12 cellular contexts compared by ENCODE assay signal in genomic region chr9:88742483-88742882, GRCh38.
DNase-seq lines count a peak whose midpoint lies in the region; ATAC-seq and TF ChIP-seq lines count a peak whose summit lies in the region.
"Had no signal": no experiment of that assay in that cellular context is flagged by ENCODE, and none has a peak within 500 bp of the region (broad histone marks: within the 10 kb centered on the region; RNA-seq: fewer than 3 reads in every experiment).

No MANE protein-coding gene starts in this region.

- H4K20me1 ChIP-seq in fibroblast of lung (ENCODE audit: control insufficient read depth, extremely low read depth, insufficient read depth, low read length) (no peaks in the 10 kb centered on the region), osteoblast (ENCODE audit: insufficient read depth, low read length) (no peaks in the 10 kb centered on the region)

- H3K27me3 ChIP-seq in fibroblast of lung (ENCODE audit: control insufficient read depth, insufficient read depth, low read length) (no peaks in the 10 kb centered on the region), osteoblast (ENCODE audit: insufficient read depth, low read length) (no peaks in the 10 kb centered on the region)

- H3K9me3 ChIP-seq in fibroblast of lung (ENCODE audit: control insufficient read depth, insufficient read depth, low read depth, low read length) = no peaks in the 10 kb centered on the region
- no peaks in the 10 kb centered on the region for H3K9me3 ChIP-seq in osteoblast (ENCODE audit: low read depth, low read length)
- no peaks in the 10 kb centered on the region for H3K9me3 ChIP-seq in mucosa of descending colon
- H3K9me3 ChIP-seq: prostate gland had no signal

- peak; percentile 86 for DNase-seq in AG08395 (ENCODE audit: low spot score)
- peak; percentile 66 for DNase-seq in M059J (ENCODE audit: low read depth)
- DNase-seq in fibroblast of lung (ENCODE audit: low read depth in 2 of 2) = peak; percentile 73 to 93
- DNase-seq in osteoblast (ENCODE audit: insufficient read length, low spot score, missing footprints) = peak; percentile 91
- DNase-seq in mucosa of descending colon = no peak
- no peak for DNase-seq in lower leg skin (ENCODE audit: low spot score in 2 of 2)
- no peak for DNase-seq in NCI-H1694 treated with DMSO at 0.1 percent for 48 hours (lab: John Stamatoyannopoulos, UW)
- DNase-seq in HPDE6-E6E7 (ENCODE audit: extremely low spot score) = no peak
- DNase-seq: AML-193, Kasumi-1, NCI-H2171 had no signal

- intact Hi-C loops in mucosa of descending colon (cut with DNase I, micrococcal nuclease) = loop anchor here in 1 of 2 donors (10.0 kb wide), 1 partner anchor 252 kb away; the partner anchor contains the start of gene S1PR3
- intact Hi-C loops in lower leg skin (cut with DNase I; ENCODE audit: low total_unique reads) = no loop called here

- no peaks in the 10 kb centered on the region for H3K79me2 ChIP-seq in fibroblast of lung (ENCODE audit: control insufficient read depth, insufficient read depth, low read length)
- H3K79me2 ChIP-seq in osteoblast (ENCODE audit: insufficient read depth, low read length) = no peaks in the 10 kb centered on the region

- no peak for ATAC-seq in mucosa of descending colon

- H3K36me3 ChIP-seq in fibroblast of lung (ENCODE audit: control insufficient read depth, insufficient read depth, low read length) (no peaks in the 10 kb centered on the region), osteoblast (ENCODE audit: insufficient read depth, low read length) (no peaks in the 10 kb centered on the region), mucosa of descending colon (ENCODE audit: low read depth) (no peaks in the 10 kb centered on the region)
- H3K36me3 ChIP-seq: prostate gland had no signal

- WGBS in lower leg skin, 2 donors = 23 to 27% methylated on average over 6 of the region's 6 CpGs

- H3K4me3 ChIP-seq in fibroblast of lung (replicated peaks in 1 of 4; ENCODE audit: control extremely low read depth in 1 of 4, insufficient read depth in 1 of 4, low read depth in 3 of 4, low read length in 4 of 4) = no peak overlapping the region
- H3K4me3 ChIP-seq in osteoblast (ENCODE audit: insufficient read depth, low read length) = no peak overlapping the region
- no peak overlapping the region for H3K4me3 ChIP-seq in mucosa of descending colon
- no peak overlapping the region for H3K4me3 ChIP-seq in lower leg skin (ENCODE audit: low read depth, poor library complexity, severe bottlenecking)
- H3K4me3 ChIP-seq: prostate gland had no signal

- no peak overlapping the region for H2AFZ ChIP-seq in fibroblast of lung (ENCODE audit: low read length)
- H2AFZ ChIP-seq in osteoblast (ENCODE audit: low read length) = no peak overlapping the region

- no peak overlapping the region for H3K27ac ChIP-seq in fibroblast of lung (ENCODE audit: insufficient read depth, low read length)
- H3K27ac ChIP-seq in osteoblast (ENCODE audit: low read depth, low read length) = no peak overlapping the region
- H3K27ac ChIP-seq: prostate gland had no signal

- H3K4me2 ChIP-seq in fibroblast of lung (ENCODE audit: extremely low read depth, insufficient read depth, low read length) (peak overlapping the region; percentile 67), osteoblast (ENCODE audit: insufficient read depth, low read length) (peak overlapping the region; percentile 51)

- TF ChIP-seq POLR2A in lower leg skin (IDR thresholded peaks at IDR 0.05) = no peak

- TF ChIP-seq CTCF in fibroblast of lung (conservative IDR thresholded peaks at IDR 0.05 in 1 of 2, IDR thresholded peaks at IDR 0.05 in 1 of 2; ENCODE audit: low read depth in 1 of 2, low read length in 2 of 2) = no peak
- no peak for TF ChIP-seq CTCF in osteoblast (IDR thresholded peaks at IDR 0.05; ENCODE audit: extremely low read depth, low read depth, low read length)
- no peak for TF ChIP-seq CTCF in mucosa of descending colon (IDR thresholded peaks at IDR 0.05)
- TF ChIP-seq CTCF in lower leg skin (IDR thresholded peaks at IDR 0.05) = no peak

- H3K9ac ChIP-seq in fibroblast of lung (ENCODE audit: insufficient read depth, low read length) = no peak overlapping the region

- H3K4me1 ChIP-seq in fibroblast of lung (ENCODE audit: control insufficient read depth, extremely low read depth, insufficient read depth, low read length) = peaks cover 26% of the 10 kb centered on the region
- peaks cover 27% of the 10 kb centered on the region for H3K4me1 ChIP-seq in osteoblast (ENCODE audit: insufficient read depth, low read length)
- H3K4me1 ChIP-seq in mucosa of descending colon (ENCODE audit: low read depth) = no peaks in the 10 kb centered on the region
- H3K4me1 ChIP-seq: prostate gland had no signal

Comparison
In these comparisons a context has a peak if more than half of its experiments do, and no peak if none do; other contexts are left out.
1. DNase-seq: peak in AG08395 (single experiment), M059J (single experiment), fibroblast of lung (2 of 2) and osteoblast (single experiment); none in mucosa of descending colon (0 of 3), lower leg skin (0 of 2), NCI-H1694 treated with DMSO at 0.1 percent for 48 hours (single experiment) and HPDE6-E6E7 (single experiment).